ENCODE assay signal across 25 cellular contexts in the genomic region with DNA sequence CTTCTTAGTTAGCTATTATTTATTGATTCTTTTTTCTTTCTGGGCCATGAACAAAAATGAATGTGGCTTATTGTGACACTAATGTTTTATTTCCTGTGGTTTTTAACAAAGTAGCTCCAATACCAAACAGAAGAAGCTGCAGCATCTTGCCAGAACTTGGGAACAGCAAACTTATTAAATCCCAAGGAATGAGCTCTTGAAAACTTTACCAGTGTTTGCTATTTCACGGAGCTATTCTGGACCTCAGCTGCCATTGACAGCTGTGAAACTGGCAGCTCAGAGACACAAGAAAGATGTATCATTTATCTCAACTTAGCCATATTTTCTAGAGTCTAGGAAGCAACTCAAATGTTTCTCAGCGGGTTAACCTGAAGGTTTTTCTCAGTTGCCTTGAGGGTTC.
"Had no signal": no experiment of that assay in that cellular context is flagged by ENCODE, and none has a peak within 500 bp of the region (broad histone marks: within the 10 kb centered on the region; RNA-seq: fewer than 3 reads in every experiment).

No MANE protein-coding gene starts in this region.

- H3K27ac ChIP-seq: ascending aorta, brain microvascular endothelial cell, coronary artery, dorsolateral prefrontal cortex, gastroesophageal sphincter, hepatocyte, left ventricle myocardium inferior, neural progenitor cell, parathyroid adenoma, right atrium auricular region had no signal

- H3K27me3 ChIP-seq: ascending aorta, brain microvascular endothelial cell, dorsolateral prefrontal cortex, gastroesophageal sphincter, hepatocyte, neural progenitor cell, right atrium auricular region, tibial nerve had no signal

- H3K9ac ChIP-seq: neural progenitor cell, parathyroid adenoma had no signal

- H3K79me2 ChIP-seq: hepatocyte, parathyroid adenoma had no signal

- H3K4me2 ChIP-seq: hepatocyte, neural progenitor cell had no signal

- H2AFZ ChIP-seq: hepatocyte, neural progenitor cell, parathyroid adenoma had no signal

- H3K4me3 ChIP-seq: ascending aorta, coronary artery, dorsolateral prefrontal cortex, gastroesophageal sphincter, hepatocyte, left ventricle myocardium inferior, lung, neural progenitor cell, right atrium auricular region, tibial nerve had no signal

- H3K9me3 ChIP-seq: ascending aorta, gastroesophageal sphincter, left ventricle myocardium inferior, right atrium auricular region, tibial nerve had no signal

- ATAC-seq: gastroesophageal sphincter; naive thymus-derived CD4-positive, alpha-beta T cell had no signal

- DNase-seq: activated CD4-positive, alpha-beta T cell treated with anti-CD3 and anti-CD28 coated beads for 4 hours; activated CD4-positive, alpha-beta T cell treated with anti-CD3 and anti-CD28 coated beads, Interleukin-2, amount 50 U/mL, for 4 hours; activated CD8-positive, alpha-beta memory T cell treated with anti-CD3 and anti-CD28 coated beads, Interleukin-2, amount 50 U/mL, for 4 hours; activated effector memory CD4-positive, alpha-beta T cell treated with anti-CD3 and anti-CD28 coated beads, Interleukin-2, amount 50 U/mL, for 16 hours; activated naive CD4-positive, alpha-beta T cell treated with anti-CD3 and anti-CD28 coated beads for 36 hours; activated naive CD8-positive, alpha-beta T cell treated with anti-CD3 and anti-CD28 coated beads, Interleukin-2, amount 10 ng/mL, durations not matched to agents 7 days and 5 days; activated T-cell treated with anti-CD3 and anti-CD28 coated beads, Interleukin-2, amount 50 U/mL, for 1 hour; brain microvascular endothelial cell; dorsolateral prefrontal cortex; effector memory CD4-positive, alpha-beta T cell; islet precursor cell; left ventricle myocardium inferior; naive thymus-derived CD4-positive, alpha-beta T cell; occipital lobe; stimulated activated CD4-positive, alpha-beta T cell treated with anti-CD3 and anti-CD28 coated beads, Interleukin-2, amount 100 ng/mL, for 48 hours; stimulated activated naive CD4-positive, alpha-beta T cell treated with Interleukin-2 at 50 U/mL for 16 hours had no signal

- H3K4me1 ChIP-seq: ascending aorta, gastroesophageal sphincter, left ventricle myocardium inferior, neural progenitor cell, parathyroid adenoma, right atrium auricular region had no signal

- H3K36me3 ChIP-seq: ascending aorta, brain microvascular endothelial cell, gastroesophageal sphincter, left ventricle myocardium inferior, neural progenitor cell, right atrium auricular region, tibial nerve had no signal
